Comparison of ENCODE assay signal across 9 cellular contexts in the genomic region with DNA sequence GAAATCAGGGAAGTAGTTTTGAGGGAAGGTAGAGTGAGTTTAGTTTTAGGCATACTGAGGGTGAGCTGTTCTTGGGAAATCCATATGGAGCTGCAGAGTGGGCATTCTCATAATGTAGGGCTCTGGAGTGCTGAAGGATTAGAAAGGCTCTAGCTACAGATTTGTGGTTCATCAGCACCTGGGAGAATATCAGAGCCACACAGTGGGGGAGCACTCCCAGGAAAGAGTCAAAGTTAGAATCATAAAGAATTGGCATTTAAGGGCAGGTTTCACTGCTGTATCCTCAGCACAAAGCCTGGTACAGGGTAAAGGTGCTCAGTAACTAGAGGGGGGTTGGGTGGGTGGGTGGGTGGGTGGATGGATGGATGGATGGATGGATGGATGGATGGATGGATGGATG. TPM values are rescaled to one million over a fixed set of nuclear protein-coding genes. Genes with fewer than 3 reads are reported as not detected.
"Had no signal": no experiment of that assay in that cellular context is flagged by ENCODE, and none has a peak within 500 bp of the region (broad histone marks: within the 10 kb centered on the region; RNA-seq: fewer than 3 reads in every experiment).

No MANE protein-coding gene starts in this region.

- DNase-seq: GM23248, GOT3, H7, H9, HCEC 1CT, HFFc6 had no signal

- H3K27ac Mint-ChIP-seq: HFFc6 had no signal

- ATAC-seq: HCT116 had no signal

- H3K4me3 ChIP-seq: GM23248, HAP-1 had no signal

- H3K9me3 Mint-ChIP-seq: H9, HFFc6 had no signal

- H3K9me3 ChIP-seq: HAP-1 had no signal

- H3K4me3 Mint-ChIP-seq: H9, HFFc6 had no signal

- H3K36me3 ChIP-seq: HAP-1 had no signal

- H3K27ac ChIP-seq: GM23248 had no signal

- H3K9ac ChIP-seq: GM23248 had no signal

- H2AFZ ChIP-seq: GM23248 had no signal

RNA-seq across cellular contexts. Expression of a gene that starts 52.5 kb away (rescaled TPM):
- total RNA-seq: GM23248, H1, H7, H9, HFFc6 had no signal
- polyA plus RNA-seq: GM23248, H1 had no signal
